Comparison of ENCODE assay signal across 12 cellular contexts in genomic region chr1:151621351-151621750, GRCh38. TPM values are rescaled to one million over a fixed set of nuclear protein-coding genes. Genes with fewer than 3 reads are reported as not detected.
DNase-seq lines count a peak whose midpoint lies in the region; ATAC-seq and TF ChIP-seq lines count a peak whose summit lies in the region.
"Had no signal": no experiment of that assay in that cellular context is flagged by ENCODE, and none has a peak within 500 bp of the region (broad histone marks: within the 10 kb centered on the region; RNA-seq: fewer than 3 reads in every experiment).

No MANE protein-coding gene starts in this region.

- no peaks in the 10 kb centered on the region for H3K27me3 ChIP-seq in neutrophil

- no peak overlapping the region for H3K4me3 ChIP-seq in fibroblast of villous mesenchyme (ENCODE audit: low read depth, low read length)
- H3K4me3 ChIP-seq in neutrophil (ENCODE audit: low read depth in 1 of 2, low read length in 1 of 2): peak overlapping the region in 1 of 2 experiments; percentile 28

- no peaks in the 10 kb centered on the region for H3K9me3 ChIP-seq in neutrophil

- H3K4me1 ChIP-seq in neutrophil (ENCODE audit: control insufficient read depth in 1 of 2, insufficient read depth in 1 of 2, low read depth in 1 of 2, low read length in 1 of 2): peaks cover 33 to 42% of the 10 kb centered on the region in 2 experiments

- H3K36me3 ChIP-seq in neutrophil: no peaks in the 10 kb centered on the region

- DNase-seq in Right ventricle myocardium inferior (ENCODE audit: missing footprints) (no peak), cardiac septum (ENCODE audit: low spot score) (no peak), fibroblast of villous mesenchyme (ENCODE audit: low read depth) (peak; percentile 82), GM03348 (ENCODE audit: low spot score) (no peak), NCI-H1694 (lab: John Stamatoyannopoulos, UW) (no peak), UCSD-AML1 (lab: John Stamatoyannopoulos, UW; ENCODE audit: unreplicated experiment) (no peak)
- DNase-seq: activated CD8-positive, alpha-beta memory T cell treated with anti-CD3 and anti-CD28 coated beads, Interleukin-2, amount 50 U/mL, for 48 hours; aorta; NCI-H1436 treated with DMSO at 0.1 percent for 48 hours; stimulated activated CD4-positive, alpha-beta T cell treated with anti-CD3 and anti-CD28 coated beads, Interleukin-4, amount 100 ng/mL, for 1 hour had no signal

- ATAC-seq in Right ventricle myocardium inferior (peak; percentile 56), HG03460 (IDR thresholded peaks at IDR 0.05; ENCODE audit: unreplicated experiment) (no peak)

- peak overlapping the region; percentile 74 for H3K27ac ChIP-seq in neutrophil

- no peak for TF ChIP-seq CTCF in fibroblast of villous mesenchyme (IDR thresholded peaks at IDR 0.05; ENCODE audit: insufficient read depth, low read depth, low read length)
- no peak for TF ChIP-seq CTCF in neutrophil (IDR thresholded peaks at IDR 0.05)

- intact Hi-C loops in Right ventricle myocardium inferior (cut with DNase I) (no loop called here), cardiac septum (cut with DNase I) (no loop called here)

RNA-seq across cellular contexts. Expression of gene SNX27, which starts 9.5 kb away (rescaled TPM):
- total RNA-seq in Right ventricle myocardium inferior (30.6 TPM), cardiac septum (33.5 TPM), fibroblast of villous mesenchyme (26.7 and 34.5 TPM in 2 replicates)
